Comparison of ENCODE assay signal across 8 cellular contexts in the genomic region with DNA sequence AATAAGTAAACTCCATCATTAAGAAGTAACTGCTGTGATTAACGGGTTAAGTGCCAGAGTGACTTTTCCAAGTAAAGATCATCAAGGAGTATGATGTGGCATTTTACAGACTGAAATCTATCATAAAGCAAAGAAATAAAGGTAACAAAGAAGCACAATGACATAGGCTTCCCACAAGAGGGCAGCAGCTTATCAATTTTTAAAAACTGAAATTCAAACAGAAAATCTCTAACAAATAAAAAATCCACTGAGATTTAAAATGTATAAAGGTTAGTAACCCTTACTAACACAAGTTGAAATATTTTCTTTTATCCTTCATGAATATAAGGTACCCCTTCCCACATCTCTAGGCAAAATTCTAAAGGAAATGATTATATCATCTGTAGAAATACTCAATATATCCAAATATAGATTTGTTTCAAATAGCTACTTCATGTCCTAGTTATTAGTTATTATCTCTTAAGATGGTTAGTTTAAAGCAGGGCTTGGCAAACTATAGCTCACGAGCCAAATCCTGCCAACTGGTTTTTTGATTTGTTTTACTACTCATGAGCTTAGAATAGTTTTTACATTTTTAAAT. TPM values are rescaled to one million over a fixed set of nuclear protein-coding genes. Genes with fewer than 3 reads are reported as not detected.
DNase-seq lines count a peak whose midpoint lies in the region; ATAC-seq and TF ChIP-seq lines count a peak whose summit lies in the region.

No MANE protein-coding gene starts in this region.

- no peak overlapping the region for H2AFZ ChIP-seq in PC-9

- CTCF ChIA-PET in PC-9 (lab: Charles Lee): interaction anchor here (0.5 to 2.0 kb wide), 10 partner anchors 30 to 627 kb away, joined by 3 to 14 read pairs (median 6); partner anchors contain the start of gene FAM3C

- POLR2A ChIA-PET in PC-9 (lab: Charles Lee; ENCODE audit: unreplicated experiment): interaction anchor here (0.6 to 0.7 kb wide), 2 partner anchors 181 to 1773 kb away, joined by 3 to 7 read pairs; no protein-coding TSS in a partner anchor

- no peak overlapping the region for H3K27ac Mint-ChIP-seq in effector memory CD8-positive, alpha-beta T cell
- H3K27ac Mint-ChIP-seq in neural crest cell (ENCODE audit: unreplicated experiment): no peak overlapping the region

- 0 out of 2 replicates have a peak overlapping the region, but pooled peaks have one; percentile 4 for H3K4me2 ChIP-seq in PC-9

- TF ChIP-seq CTCF in PC-9 (conservative IDR thresholded peaks at IDR 0.05): peak; percentile 94
- peak; percentile 92 for TF ChIP-seq CTCF in neural crest cell (conservative IDR thresholded peaks at IDR 0.05)

- H3K27me3 ChIP-seq in HAP-1 (ENCODE audit: low read depth) (no peaks in the 10 kb centered on the region), PC-9 (ENCODE audit: insufficient read depth, low read depth) (no peaks in the 10 kb centered on the region)

- peaks cover 30% of the 10 kb centered on the region; the same call in 1 of the 2 replicates for H3F3A ChIP-seq in PC-9 (ENCODE audit: insufficient read depth, low read depth)

- peaks cover 21% of the 10 kb centered on the region for H3K79me2 ChIP-seq in PC-9 (ENCODE audit: low read depth)

- H3K4me1 ChIP-seq in HAP-1: peaks cover 10% of the 10 kb centered on the region
- peaks cover 16% of the 10 kb centered on the region; the same call in 1 of the 2 replicates for H3K4me1 ChIP-seq in PC-9 (replicated peaks; ENCODE audit: insufficient read depth)

- H3K36me3 Mint-ChIP-seq in effector memory CD8-positive, alpha-beta T cell (ENCODE audit: insufficient read depth): peaks cover 32% of the 10 kb centered on the region
- H3K36me3 Mint-ChIP-seq in neural crest cell (ENCODE audit: low read depth): peaks cover 11% of the 10 kb centered on the region

- H4K20me1 ChIP-seq in PC-9 (ENCODE audit: insufficient read depth): peaks cover 6% of the 10 kb centered on the region; the same call in 1 of the 2 replicates

- peak; percentile 25 for DNase-seq in DMS79 treated with DMSO at 0.1 percent for 48 hours (lab: John Stamatoyannopoulos, UW)
- DNase-seq in DMS79 (lab: John Stamatoyannopoulos, UW): no peak
- peak; percentile 25 to 44 for DNase-seq in HAP-1 (ENCODE audit: low spot score in 2 of 2)
- peak; percentile 15 to 48 for DNase-seq in PC-9
- DNase-seq in effector memory CD8-positive, alpha-beta T cell: peak; percentile 22 to 35 (median 32)
- DNase-seq in neural crest cell (ENCODE audit: low read depth, low spot score): peak; percentile 30
- no peak for DNase-seq in D341Med (ENCODE audit: low spot score)

- peak; percentile 47 for ATAC-seq in effector memory CD8-positive, alpha-beta T cell (replicated peaks)
- ATAC-seq in HG02870 (IDR thresholded peaks at IDR 0.05; ENCODE audit: unreplicated experiment): no peak

- no peaks in the 10 kb centered on the region for H3K9me2 ChIP-seq in PC-9 (ENCODE audit: insufficient read depth)

- H3K9me3 Mint-ChIP-seq in effector memory CD8-positive, alpha-beta T cell: no peaks in the 10 kb centered on the region
- H3K9me3 Mint-ChIP-seq in neural crest cell: no peaks in the 10 kb centered on the region

- H3K27me3 Mint-ChIP-seq in effector memory CD8-positive, alpha-beta T cell: no peaks in the 10 kb centered on the region
- no peaks in the 10 kb centered on the region for H3K27me3 Mint-ChIP-seq in neural crest cell (ENCODE audit: low read depth)

- intact Hi-C loops in PC-9 (cut with micrococcal nuclease; ENCODE audit: unreplicated experiment): loop anchor here (1.0 to 5.0 kb wide), 4 partner anchors 76 to 628 kb away; no protein-coding TSS in a partner anchor

- in situ Hi-C loops in HAP-1 (cut with MboI; ENCODE audit: low sequenced_read_pairs): loop anchor here (10.0 to 25.0 kb wide), 2 partner anchors 188 to 620 kb away; no protein-coding TSS in a partner anchor

- peaks cover 16% of the 10 kb centered on the region for H3K36me3 ChIP-seq in HAP-1 (replicated peaks)
- peaks cover 66% of the 10 kb centered on the region for H3K36me3 ChIP-seq in PC-9 (ENCODE audit: low read depth)

- peak overlapping the region; percentile 38 for H3K27ac ChIP-seq in PC-9

- BruUV-seq in PC-9 (replicated peaks; lab: Mats Ljungman, UMichigan): no TSS peak

- H3K9me3 ChIP-seq in HAP-1 (no peaks in the 10 kb centered on the region), PC-9 (ENCODE audit: insufficient read depth, low read depth) (no peaks in the 10 kb centered on the region)

- H3K4me3 Mint-ChIP-seq in effector memory CD8-positive, alpha-beta T cell: no peak overlapping the region
- H3K4me3 Mint-ChIP-seq in neural crest cell: no peak overlapping the region

- H3K4me3 ChIP-seq in HAP-1 (no peak overlapping the region), PC-9 (no peak overlapping the region)

- peaks cover 7 to 8% of the 10 kb centered on the region in 2 donors for H3K4me1 Mint-ChIP-seq in effector memory CD8-positive, alpha-beta T cell (ENCODE audit: low read depth in 2 of 2)
- no peaks in the 10 kb centered on the region for H3K4me1 Mint-ChIP-seq in neural crest cell

RNA-seq across cellular contexts. Expression of gene FAM3C, which starts 29.2 kb away (rescaled TPM):
- 117 and 134 TPM in 2 replicates for total RNA-seq in PC-9 (2021)
- total RNA-seq in neural crest cell: 47.5 and 49.1 TPM in 2 replicates

RNA-seq across cellular contexts. Expression of gene WNT16, which starts 38.1 kb away (rescaled TPM):
- total RNA-seq in PC-9 (2021) (not detected in 2 replicates), neural crest cell (not detected in 2 replicates)

Comparison
In these comparisons a context has a peak if more than half of its experiments do, and no peak if none do; other contexts are left out.
1. DNase-seq: peak in DMS79 treated with DMSO at 0.1 percent for 48 hours (single experiment), HAP-1 (2 of 2), PC-9 (2 of 2), effector memory CD8-positive, alpha-beta T cell (3 of 3) and neural crest cell (single experiment); none in DMS79 (single experiment) and D341Med (single experiment).